27 cellular contexts compared by ENCODE assay signal in genomic region chr11:87871071-87871470, GRCh38.
"Had no signal": no experiment of that assay in that cellular context is flagged by ENCODE, and none has a peak within 500 bp of the region (broad histone marks: within the 10 kb centered on the region; RNA-seq: fewer than 3 reads in every experiment).

No MANE protein-coding gene starts in this region.

- H3K27me3 ChIP-seq: cardiac muscle cell had no signal

- H3K36me3 Mint-ChIP-seq: activated naive CD8-positive, alpha-beta T cell; brain had no signal

- ATAC-seq: activated CD4-positive, alpha-beta T cell treated with anti-CD3 and anti-CD28 coated beads for 36 hours; activated T-helper 17 cell treated with anti-CD3 and anti-CD28 coated beads, Interleukin-2, amount 50 U/mL, for 72 hours had no signal

- H3K4me3 Mint-ChIP-seq: activated CD4-positive, alpha-beta memory T cell treated with anti-CD3 and anti-CD28 coated beads, Interleukin-2, amount 10 ng/mL, durations not matched to agents 7 days and 5 days; activated CD4-positive, alpha-beta T cell treated with anti-CD3 and anti-CD28 coated beads for 36 hours; activated naive CD4-positive, alpha-beta T cell treated with anti-CD3 and anti-CD28 coated beads for 36 hours; activated naive CD8-positive, alpha-beta T cell; activated T-helper 17 cell treated with anti-CD3 and anti-CD28 coated beads, Interleukin-2, amount 50 U/mL, for 72 hours; brain had no signal

- DNase-seq: activated CD4-positive, alpha-beta memory T cell treated with anti-CD3 and anti-CD28 coated beads, Interleukin-2, amount 10 ng/mL, durations not matched to agents 7 days and 5 days; activated CD4-positive, alpha-beta T cell treated with anti-CD3 and anti-CD28 coated beads for 36 hours; activated CD4-positive, alpha-beta T cell treated with anti-CD3 and anti-CD28 coated beads, Interleukin-2, amount 50 U/mL, for 1 hour; activated CD4-positive, CD25-positive, alpha-beta regulatory T cell; activated gamma-delta T cell; activated naive CD4-positive, alpha-beta T cell treated with anti-CD3 and anti-CD28 coated beads for 36 hours; activated T-cell treated with anti-CD3 and anti-CD28 coated beads for 4 hours; activated T-cell treated with anti-CD3 and anti-CD28 coated beads, Interleukin-2, amount 50 U/mL, for 48 hours; amygdala; MV-4-11; NCI-H1092 treated with DMSO at 0.1 percent for 48 hours; NCI-H1417 treated with DMSO at 0.1 percent for 48 hours; NCI-H187; NCI-H2081; NCI-H345; NCI-H510A; NCI-H526 treated with DMSO at 0.1 percent for 48 hours; NCI-H82; SIG-M5; T-helper 1 cell had no signal

- H3K9me3 Mint-ChIP-seq: activated CD4-positive, alpha-beta memory T cell treated with anti-CD3 and anti-CD28 coated beads, Interleukin-2, amount 10 ng/mL, durations not matched to agents 7 days and 5 days; activated naive CD4-positive, alpha-beta T cell treated with anti-CD3 and anti-CD28 coated beads for 36 hours; activated T-helper 17 cell treated with anti-CD3 and anti-CD28 coated beads, Interleukin-2, amount 50 U/mL, for 72 hours; brain had no signal

- H3K4me3 ChIP-seq: cardiac muscle cell, SK-N-MC had no signal

- H3K27me3 Mint-ChIP-seq: activated CD4-positive, alpha-beta memory T cell treated with anti-CD3 and anti-CD28 coated beads, Interleukin-2, amount 10 ng/mL, durations not matched to agents 7 days and 5 days; activated CD4-positive, alpha-beta T cell treated with anti-CD3 and anti-CD28 coated beads for 36 hours; activated T-helper 17 cell treated with anti-CD3 and anti-CD28 coated beads, Interleukin-2, amount 50 U/mL, for 72 hours; brain had no signal

- H3K9ac ChIP-seq: KMS-11 had no signal

- H3K27ac Mint-ChIP-seq: activated CD4-positive, alpha-beta memory T cell treated with anti-CD3 and anti-CD28 coated beads, Interleukin-2, amount 10 ng/mL, durations not matched to agents 7 days and 5 days; activated CD4-positive, alpha-beta T cell treated with anti-CD3 and anti-CD28 coated beads for 36 hours; activated naive CD4-positive, alpha-beta T cell treated with anti-CD3 and anti-CD28 coated beads for 36 hours; activated naive CD8-positive, alpha-beta T cell; activated T-helper 17 cell treated with anti-CD3 and anti-CD28 coated beads, Interleukin-2, amount 50 U/mL, for 72 hours had no signal

- H3K27ac ChIP-seq: cardiac muscle cell, KMS-11, SK-N-MC, VCaP had no signal

- H3K4me1 Mint-ChIP-seq: activated CD4-positive, alpha-beta memory T cell treated with anti-CD3 and anti-CD28 coated beads, Interleukin-2, amount 10 ng/mL, durations not matched to agents 7 days and 5 days; activated CD4-positive, alpha-beta T cell treated with anti-CD3 and anti-CD28 coated beads for 36 hours; activated T-helper 17 cell treated with anti-CD3 and anti-CD28 coated beads, Interleukin-2, amount 50 U/mL, for 72 hours; brain had no signal

- H3K36me3 ChIP-seq: cardiac muscle cell had no signal

- H3K4me2 ChIP-seq: KMS-11 had no signal
